ENCODE assay signal across 25 cellular contexts in the genomic region with DNA sequence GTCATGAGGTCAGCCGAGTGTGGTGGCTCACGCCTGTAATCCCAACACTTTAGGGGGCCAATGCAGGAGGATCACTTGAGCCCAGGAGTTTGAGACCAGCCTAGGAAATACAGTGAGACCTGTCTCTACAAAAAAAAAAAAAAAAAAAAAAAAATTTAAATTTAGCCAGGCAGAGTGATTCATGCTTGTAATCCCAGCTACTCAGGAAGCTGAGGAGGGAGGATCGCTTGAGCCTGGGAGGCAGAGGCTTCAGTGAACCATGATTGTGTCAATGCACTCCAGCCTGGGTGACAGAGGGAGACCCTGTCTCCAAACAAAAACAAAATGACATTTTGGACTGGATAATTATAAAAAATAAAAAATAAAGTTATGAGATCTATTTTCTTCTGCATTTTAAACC. TPM values are rescaled to one million over a fixed set of nuclear protein-coding genes. Genes with fewer than 3 reads are reported as not detected.
DNase-seq lines count a peak whose midpoint lies in the region; ATAC-seq, FAIRE-seq and TF ChIP-seq lines count a peak whose summit lies in the region.
"Had no signal": no experiment of that assay in that cellular context is flagged by ENCODE, and none has a peak within 500 bp of the region (broad histone marks: within the 10 kb centered on the region; RNA-seq: fewer than 3 reads in every experiment).

No MANE protein-coding gene starts in this region.

- no peak for TF ChIP-seq CTCF in astrocyte (IDR thresholded peaks at IDR 0.05; ENCODE audit: insufficient read depth, low read depth, low read length)
- no peak for TF ChIP-seq CTCF in suprapubic skin (IDR thresholded peaks at IDR 0.05)

- H3K9me3 ChIP-seq in astrocyte (ENCODE audit: insufficient read depth, low read depth, low read length) (no peaks in the 10 kb centered on the region), suprapubic skin (no peaks in the 10 kb centered on the region)
- H3K9me3 ChIP-seq: pancreas, transverse colon had no signal

- H2AFZ ChIP-seq in astrocyte (ENCODE audit: low read depth, low read length) = no peak overlapping the region

- no peak for TF ChIP-seq POLR2A in suprapubic skin (IDR thresholded peaks at IDR 0.05)

- H3K36me3 ChIP-seq in astrocyte (ENCODE audit: insufficient read depth, low read length) = no peaks in the 10 kb centered on the region
- no peaks in the 10 kb centered on the region for H3K36me3 ChIP-seq in suprapubic skin
- H3K36me3 ChIP-seq: pancreas, transverse colon had no signal

- no peak for ATAC-seq in esophagus mucosa
- ATAC-seq: activated CD8-positive, alpha-beta T cell treated with anti-CD3 and anti-CD28 coated beads, Interleukin-2, amount 10 ng/mL, durations not matched to agents 7 days and 5 days; activated T-cell treated with anti-CD3 and anti-CD28 coated beads, Interleukin-2, amount 50 U/mL, for 72 hours; HepG2; natural killer cell treated with Interleukin-12 subunit alpha and Interleukin-12 subunit beta and Interleukin-15 and Interleukin-18, amount 100 ng/mL, for 72 hours; pancreas had no signal

- H3K27ac ChIP-seq in astrocyte (ENCODE audit: low read depth, low read length) (no peak overlapping the region), suprapubic skin (no peak overlapping the region)
- H3K27ac ChIP-seq: pancreas, transverse colon had no signal

- H3K4me3 ChIP-seq in astrocyte (ENCODE audit: insufficient read depth, low read depth, low read length) (no peak overlapping the region), suprapubic skin (no peak overlapping the region)
- H3K4me3 ChIP-seq: pancreas, transverse colon had no signal

- 71% methylated on average over 3 of the region's 3 CpGs for whole genome bisulfite sequencing in suprapubic skin

- no peak overlapping the region for H3K4me2 ChIP-seq in astrocyte (ENCODE audit: low read length)

- H3K4me1 ChIP-seq in astrocyte (ENCODE audit: insufficient read depth, low read length) = peaks cover 22% of the 10 kb centered on the region
- H3K4me1 ChIP-seq in suprapubic skin = peaks cover 23% of the 10 kb centered on the region

- no peaks in the 10 kb centered on the region for H3K79me2 ChIP-seq in astrocyte (ENCODE audit: insufficient read depth, low read length)

- H4K20me1 ChIP-seq in astrocyte (ENCODE audit: insufficient read depth, low read length) = no peaks in the 10 kb centered on the region

- H3K36me3 Mint-ChIP-seq in astrocyte (ENCODE audit: low read depth, unreplicated experiment) = no peaks in the 10 kb centered on the region
- H3K36me3 Mint-ChIP-seq: activated naive CD4-positive, alpha-beta T cell treated with anti-CD3 and anti-CD28 coated beads, Interleukin-2, amount 50 U/mL, for 24 hours; natural killer cell treated with Interleukin-12 subunit alpha and Interleukin-12 subunit beta and Interleukin-15 and Interleukin-18, amount 100 ng/mL, for 72 hours had no signal

- peak; percentile 29 for DNase-seq in NOMO-1 treated with DMSO at 0.1 percent for 48 hours (lab: John Stamatoyannopoulos, UW; ENCODE audit: unreplicated experiment)
- DNase-seq in NOMO-1 treated with dmso at 0.1 percent for 144 hours (lab: John Stamatoyannopoulos, UW; ENCODE audit: unreplicated experiment) = no peak
- DNase-seq in astrocyte (ENCODE audit: low read depth) = peak; percentile 28
- peak; percentile 35 for DNase-seq in glomerular visceral epithelial cell (ENCODE audit: extremely low spot score)
- no peak for DNase-seq in retina
- DNase-seq in AML-193 (lab: John Stamatoyannopoulos, UW) = no peak
- no peak for DNase-seq in suprapubic skin (ENCODE audit: low spot score in 2 of 2)
- DNase-seq: activated CD8-positive, alpha-beta T cell treated with anti-CD3 and anti-CD28 coated beads, Interleukin-2, amount 10 ng/mL, durations not matched to agents 7 days and 5 days; activated T-cell treated with anti-CD3 and anti-CD28 coated beads, Interleukin-2, amount 50 U/mL, for 72 hours; erythroblast; glutamatergic neuron; NCI-H82; pancreas; stimulated activated CD4-positive, alpha-beta T cell treated with anti-CD3 and anti-CD28 coated beads, Interleukin-1b, Interleukin-23, amount 100 ng/mL, for 48 hours; stimulated activated naive CD4-positive, alpha-beta T cell; T-helper 9 cell; transverse colon had no signal

- H3K27me3 Mint-ChIP-seq in astrocyte (ENCODE audit: low read depth, unreplicated experiment) = no peaks in the 10 kb centered on the region
- H3K27me3 Mint-ChIP-seq: dendritic cell treated with granulocyte-macrophage colony-stimulating factor and Interleukin-4, amounts not matched to agents 40 ng/mL and 50 ng/mL, for 4 days had no signal

- H3K27ac Mint-ChIP-seq in astrocyte (ENCODE audit: unreplicated experiment) = no peak overlapping the region
- H3K27ac Mint-ChIP-seq: activated CD8-positive, alpha-beta T cell treated with anti-CD3 and anti-CD28 coated beads, Interleukin-2, amount 10 ng/mL, durations not matched to agents 7 days and 5 days; activated naive CD4-positive, alpha-beta T cell treated with anti-CD3 and anti-CD28 coated beads, Interleukin-2, amount 50 U/mL, for 24 hours; activated T-cell treated with anti-CD3 and anti-CD28 coated beads, Interleukin-2, amount 50 U/mL, for 72 hours; B cell; dendritic cell treated with granulocyte-macrophage colony-stimulating factor and Interleukin-4, amounts not matched to agents 40 ng/mL and 50 ng/mL, for 4 days; natural killer cell treated with Interleukin-12 subunit alpha and Interleukin-12 subunit beta and Interleukin-15 and Interleukin-18, amount 100 ng/mL, for 72 hours had no signal

- H3K9me3 Mint-ChIP-seq in astrocyte (ENCODE audit: unreplicated experiment) = no peaks in the 10 kb centered on the region
- H3K9me3 Mint-ChIP-seq: activated naive CD4-positive, alpha-beta T cell treated with anti-CD3 and anti-CD28 coated beads, Interleukin-2, amount 50 U/mL, for 24 hours; activated T-cell treated with anti-CD3 and anti-CD28 coated beads, Interleukin-2, amount 50 U/mL, for 72 hours; dendritic cell treated with granulocyte-macrophage colony-stimulating factor and Interleukin-4, amounts not matched to agents 40 ng/mL and 50 ng/mL, for 4 days; natural killer cell treated with Interleukin-12 subunit alpha and Interleukin-12 subunit beta and Interleukin-15 and Interleukin-18, amount 100 ng/mL, for 72 hours had no signal

- no peak for FAIRE-seq in astrocyte (lab: Jason Lieb, UNC)
- FAIRE-seq: H54, HepG2, pancreas had no signal

- no peak overlapping the region for H3K9ac ChIP-seq in astrocyte (ENCODE audit: low read length)

- peaks cover 11% of the 10 kb centered on the region for H3K4me1 Mint-ChIP-seq in astrocyte (ENCODE audit: low read depth, unreplicated experiment)
- H3K4me1 Mint-ChIP-seq: activated naive CD4-positive, alpha-beta T cell treated with anti-CD3 and anti-CD28 coated beads, Interleukin-2, amount 50 U/mL, for 24 hours; B cell had no signal

- no peaks in the 10 kb centered on the region for H3K27me3 ChIP-seq in astrocyte (ENCODE audit: insufficient read depth, low read length)
- H3K27me3 ChIP-seq in suprapubic skin = no peaks in the 10 kb centered on the region
- H3K27me3 ChIP-seq: pancreas, transverse colon had no signal

- no peak for TF ChIP-seq EP300 in suprapubic skin (IDR thresholded peaks at IDR 0.05)

- no peak overlapping the region for H3K4me3 Mint-ChIP-seq in astrocyte (ENCODE audit: unreplicated experiment)
- H3K4me3 Mint-ChIP-seq: activated CD8-positive, alpha-beta T cell treated with anti-CD3 and anti-CD28 coated beads, Interleukin-2, amount 10 ng/mL, durations not matched to agents 7 days and 5 days; activated naive CD4-positive, alpha-beta T cell treated with anti-CD3 and anti-CD28 coated beads, Interleukin-2, amount 50 U/mL, for 24 hours; activated T-cell treated with anti-CD3 and anti-CD28 coated beads, Interleukin-2, amount 50 U/mL, for 72 hours; B cell; dendritic cell treated with granulocyte-macrophage colony-stimulating factor and Interleukin-4, amounts not matched to agents 40 ng/mL and 50 ng/mL, for 4 days; natural killer cell treated with Interleukin-12 subunit alpha and Interleukin-12 subunit beta and Interleukin-15 and Interleukin-18, amount 100 ng/mL, for 72 hours had no signal

RNA-seq across cellular contexts. Expression of gene ADGRF1, which starts 56.2 kb away (rescaled TPM):
- 0.05 and 0.25 TPM in 2 replicates for total RNA-seq in astrocyte
- 32.8 TPM for total RNA-seq in esophagus mucosa
- total RNA-seq in suprapubic skin = under 1 TPM in 2 of 4 donors, not detected in 2; 0.31 to 0.42 TPM
- total RNA-seq: activated CD8-positive, alpha-beta T cell treated with anti-CD3 and anti-CD28 coated beads, Interleukin-2, amount 10 ng/mL, durations not matched to agents 7 days and 5 days; activated T-cell treated with anti-CD3 and anti-CD28 coated beads, Interleukin-2, amount 50 U/mL, for 72 hours; B cell; HepG2; mesenteric fat pad; natural killer cell treated with Interleukin-12 subunit alpha and Interleukin-12 subunit beta and Interleukin-15 and Interleukin-18, amount 100 ng/mL, for 72 hours had no signal

Comparison
In these comparisons a context has a peak if more than half of its experiments do, and no peak if none do; other contexts are left out.
1. DNase-seq: peak in NOMO-1 treated with DMSO at 0.1 percent for 48 hours (single experiment), astrocyte (single experiment) and glomerular visceral epithelial cell (single experiment); none in NOMO-1 treated with dmso at 0.1 percent for 144 hours (single experiment), retina (single experiment), AML-193 (0 of 2) and suprapubic skin (0 of 2).
2. RNA of gene ADGRF1, which starts 56.2 kb away (total RNA-seq): 32.8 TPM in esophagus mucosa (single experiment); 0.31 to 0.42 TPM in suprapubic skin and 0.05 to 0.25 TPM in astrocyte; every median in the first group is over 10 times any median in the second.